ENCODE assay signal across 8 cellular contexts in genomic region chr16:52912565-52913173, GRCh38.
DNase-seq lines count a peak whose midpoint lies in the region; ATAC-seq and TF ChIP-seq lines count a peak whose summit lies in the region.

No MANE protein-coding gene starts in this region.

- H3K4me1 Mint-ChIP-seq in endodermal cell = no peaks in the 10 kb centered on the region
- peaks cover 0 to 2% (median 2%) of the 10 kb centered on the region in 4 donors for H3K4me1 Mint-ChIP-seq in naive thymus-derived CD8-positive, alpha-beta T cell

- ATAC-seq in DND-41 (ENCODE audit: insufficient read depth, low read depth) (peak; percentile 71), GM21367 (IDR thresholded peaks at IDR 0.05; ENCODE audit: unreplicated experiment) (peak; percentile 65)
- ATAC-seq in naive thymus-derived CD8-positive, alpha-beta T cell = no peak

- H2AK5ac ChIP-seq in mesendoderm (ENCODE audit: low read length) = no peak overlapping the region

- H2BK120ac ChIP-seq in mesendoderm (ENCODE audit: low read depth, low read length) = no peak overlapping the region

- H3K4me1 ChIP-seq in DND-41 (ENCODE audit: insufficient read depth, low read length) (no peaks in the 10 kb centered on the region), endodermal cell (ENCODE audit: control insufficient read depth, insufficient read depth, low read length) (no peaks in the 10 kb centered on the region), mesendoderm (ENCODE audit: control insufficient read depth, low read depth, low read length) (no peaks in the 10 kb centered on the region)

- no peak overlapping the region for H2AFZ ChIP-seq in DND-41 (ENCODE audit: low read depth, low read length)

- no peak overlapping the region for H3K27ac Mint-ChIP-seq in endodermal cell
- H3K27ac Mint-ChIP-seq in naive thymus-derived CD8-positive, alpha-beta T cell = peak overlapping the region in 1 of 10 donors; percentile 65

- H2BK15ac ChIP-seq in mesendoderm (replicated peaks; ENCODE audit: low read depth) = no peak overlapping the region

- H4K8ac ChIP-seq in mesendoderm (ENCODE audit: low read depth, low read length) = no peak overlapping the region

- no peak overlapping the region for H3K4ac ChIP-seq in mesendoderm (ENCODE audit: low read depth, low read length)

- H3K4me2 ChIP-seq in DND-41 (ENCODE audit: insufficient read depth, low read length) = no peak overlapping the region
- H3K4me2 ChIP-seq in mesendoderm (ENCODE audit: low read length) = no peak overlapping the region

- H4K5ac ChIP-seq in mesendoderm (ENCODE audit: low read length) = no peak overlapping the region

- H3K36me3 Mint-ChIP-seq in endodermal cell (ENCODE audit: low read depth) = no peaks in the 10 kb centered on the region
- H3K36me3 Mint-ChIP-seq in naive thymus-derived CD8-positive, alpha-beta T cell = peaks cover 0 to 6% (median 0%) of the 10 kb centered on the region in 3 donors

- no peak overlapping the region for H3K4me3 ChIP-seq in DND-41 (ENCODE audit: low read depth in 1 of 2, low read length in 2 of 2)
- no peak overlapping the region for H3K4me3 ChIP-seq in LNCaP clone FGC (ENCODE audit: low read depth, low read length)
- H3K4me3 ChIP-seq in endodermal cell (ENCODE audit: low read length) = no peak overlapping the region
- H3K4me3 ChIP-seq in mesendoderm (ENCODE audit: low read length) = no peak overlapping the region

- H3K27ac ChIP-seq in DND-41 (ENCODE audit: low read length) (no peak overlapping the region), endodermal cell (ENCODE audit: low read depth, low read length) (no peak overlapping the region), mesendoderm (ENCODE audit: low read depth, low read length) (no peak overlapping the region)

- no peak overlapping the region for H3K23ac ChIP-seq in mesendoderm (ENCODE audit: low read length)

- no peaks in the 10 kb centered on the region for H4K20me1 ChIP-seq in DND-41 (ENCODE audit: insufficient read depth, low read length)

- H3K36me3 ChIP-seq in DND-41 (ENCODE audit: insufficient read depth, low read length) (no peaks in the 10 kb centered on the region), endodermal cell (ENCODE audit: control insufficient read depth, insufficient read depth, low read length) (no peaks in the 10 kb centered on the region), mesendoderm (ENCODE audit: control insufficient read depth, insufficient read depth, low read length) (no peaks in the 10 kb centered on the region)

- H3K18ac ChIP-seq in mesendoderm (ENCODE audit: low read length) = no peak overlapping the region

- peaks cover 2% of the 10 kb centered on the region for H3K27me3 Mint-ChIP-seq in endodermal cell (ENCODE audit: insufficient read depth)
- H3K27me3 Mint-ChIP-seq in naive thymus-derived CD8-positive, alpha-beta T cell = peaks cover 0 to 20% (median 12%) of the 10 kb centered on the region in 5 donors

- no peak overlapping the region for H3K56ac ChIP-seq in mesendoderm (ENCODE audit: low read length)

- DNase-seq in DND-41 = peak; percentile 56
- peak; percentile 61 for DNase-seq in LNCaP clone FGC (ENCODE audit: low read depth)
- DNase-seq in SHP77 (lab: John Stamatoyannopoulos, UW) = peak; percentile 65 to 66
- DNase-seq in endodermal cell = peak; percentile 92
- DNase-seq in mesendoderm = peak; percentile 83
- peak; percentile 69 for DNase-seq in ureter (ENCODE audit: low spot score)
- DNase-seq in naive thymus-derived CD8-positive, alpha-beta T cell = no peak

- 21 to 29% methylated on average over 3 to 7 of the region's 7 CpGs for WGBS in endodermal cell (ENCODE audit: insufficient coverage in 1 of 2, insufficient read length in 1 of 2), 2 experiments
- no CpG with 5 or more reads among the region's 7 CpGs for WGBS in mesendoderm (ENCODE audit: extremely low coverage, insufficient coverage, low lambda C conversion rate)

- H3K9me3 ChIP-seq in DND-41 (ENCODE audit: insufficient read depth, low read length, severe bottlenecking) = no peaks in the 10 kb centered on the region
- H3K9me3 ChIP-seq in endodermal cell (ENCODE audit: control insufficient read depth, low read length) = no peaks in the 10 kb centered on the region

- H3K9ac ChIP-seq in DND-41 (ENCODE audit: low read depth, low read length) = no peak overlapping the region
- no peak overlapping the region for H3K9ac ChIP-seq in endodermal cell (ENCODE audit: extremely low read depth, low read length, poor library complexity, severe bottlenecking)
- no peak overlapping the region for H3K9ac ChIP-seq in mesendoderm (ENCODE audit: low read length)

- H3K9me3 Mint-ChIP-seq in endodermal cell = no peaks in the 10 kb centered on the region
- H3K9me3 Mint-ChIP-seq in naive thymus-derived CD8-positive, alpha-beta T cell = peaks cover 0 to 3% (median 0%) of the 10 kb centered on the region in 9 donors

- H3K79me1 ChIP-seq in mesendoderm (ENCODE audit: low read length) = no peaks in the 10 kb centered on the region

- H2BK5ac ChIP-seq in mesendoderm (ENCODE audit: low read length) = no peak overlapping the region

- H3K79me2 ChIP-seq in DND-41 (ENCODE audit: insufficient read depth, low read length) (no peaks in the 10 kb centered on the region), mesendoderm (ENCODE audit: control insufficient read depth, insufficient read depth, low read length) (no peaks in the 10 kb centered on the region)

- no peak overlapping the region for H3K4me3 Mint-ChIP-seq in endodermal cell
- no peak overlapping the region for H3K4me3 Mint-ChIP-seq in naive thymus-derived CD8-positive, alpha-beta T cell

- TF ChIP-seq CTCF in DND-41 (IDR thresholded peaks at IDR 0.05; ENCODE audit: borderline replicate concordance, extremely low read depth, low read length, poor library complexity, severe bottlenecking) (peak; percentile 87), LNCaP clone FGC (IDR thresholded peaks at IDR 0.05; ENCODE audit: control insufficient read depth, extremely low read depth, insufficient read depth) (peak; percentile 93), endodermal cell (conservative IDR thresholded peaks at IDR 0.05) (peak; percentile 93)

- POLR2A ChIA-PET in naive thymus-derived CD8-positive, alpha-beta T cell (lab: Charles Lee) = no interaction called here

- no peaks in the 10 kb centered on the region for H3K27me3 ChIP-seq in DND-41 (ENCODE audit: insufficient read depth, low read length, poor library complexity)
- H3K27me3 ChIP-seq in endodermal cell (ENCODE audit: control insufficient read depth, insufficient read depth, low read length, poor library complexity, severe bottlenecking) = peaks cover 6% of the 10 kb centered on the region
- H3K27me3 ChIP-seq in mesendoderm (ENCODE audit: insufficient read depth, low read length, poor library complexity) = no peaks in the 10 kb centered on the region

Comparison
In these comparisons a context has a peak if more than half of its experiments do, and no peak if none do; other contexts are left out.
1. ATAC-seq: peak in DND-41 (single experiment) and GM21367 (single experiment); none in naive thymus-derived CD8-positive, alpha-beta T cell (0 of 2).
2. DNase-seq: peak in DND-41 (single experiment), LNCaP clone FGC (single experiment), SHP77 (2 of 2), endodermal cell (single experiment), mesendoderm (single experiment) and ureter (single experiment); none in naive thymus-derived CD8-positive, alpha-beta T cell (0 of 10).
3. Peak in every context shown above with its lines, with median percentiles within 50 percentile points of each other: CTCF ChIP-seq.